In genomic region chr6:31559958-31560696, GRCh38 we compare ENCODE assay signal across 9 cellular contexts. TPM values are rescaled to one million over a fixed set of nuclear protein-coding genes. Genes with fewer than 3 reads are reported as not detected.
DNase-seq lines count a peak whose midpoint lies in the region; ATAC-seq lines count a peak whose summit lies in the region.
"Had no signal": no experiment of that assay in that cellular context is flagged by ENCODE, and none has a peak within 500 bp of the region (broad histone marks: within the 10 kb centered on the region; RNA-seq: fewer than 3 reads in every experiment).

No MANE protein-coding gene starts in this region.

- CTCF ChIA-PET in naive thymus-derived CD4-positive, alpha-beta T cell (lab: Charles Lee), result interaction anchor here (0.8 to 6.5 kb wide), 7 partner anchors 8 to 37 kb away, joined by 3 to 57 read pairs (median 5); partner anchors contain the start of genes ATP6V1G2, LTB and NFKBIL1

- H3K9me3 Mint-ChIP-seq in naive thymus-derived CD4-positive, alpha-beta T cell, result no peaks in the 10 kb centered on the region

- H3K4me3 ChIP-seq in naive thymus-derived CD4-positive, alpha-beta T cell (ENCODE audit: low read length), result peak overlapping the region; percentile 48

- peaks cover 42 to 60% of the 10 kb centered on the region in 2 donors for H3K4me1 ChIP-seq in naive thymus-derived CD4-positive, alpha-beta T cell (ENCODE audit: control insufficient read depth in 2 of 2, insufficient read depth in 2 of 2, low read length in 2 of 2)

- H3K36me3 Mint-ChIP-seq in naive thymus-derived CD4-positive, alpha-beta T cell, result peaks cover 12 to 47% (median 18%) of the 10 kb centered on the region in 5 donors

- H3K27me3 ChIP-seq in naive thymus-derived CD4-positive, alpha-beta T cell (ENCODE audit: control insufficient read depth in 2 of 2, insufficient read depth in 2 of 2, low read length in 2 of 2), result no peaks in the 10 kb centered on the region

- H3K27me3 Mint-ChIP-seq in naive thymus-derived CD4-positive, alpha-beta T cell, result peaks cover 0 to 27% (median 0%) of the 10 kb centered on the region in 5 donors

- in situ Hi-C loops in Caki2 (cut with HindIII; ENCODE audit: low pct_unique_long_range_greater_than_20kb, low sequenced_read_pairs), result no loop called here

- H3K4me1 Mint-ChIP-seq in naive thymus-derived CD4-positive, alpha-beta T cell, result peaks cover 55 to 78% (median 65%) of the 10 kb centered on the region in 7 donors

- no peaks in the 10 kb centered on the region for H3K9me3 ChIP-seq in naive thymus-derived CD4-positive, alpha-beta T cell (ENCODE audit: control insufficient read depth in 2 of 3, low read length in 3 of 3)

- peak overlapping the region; percentile 84 to 92 (median 89) for H3K27ac Mint-ChIP-seq in naive thymus-derived CD4-positive, alpha-beta T cell

- POLR2A ChIA-PET in naive thymus-derived CD4-positive, alpha-beta T cell (lab: Charles Lee), result interaction anchor here (1.4 to 53.8 kb wide), 3 partner anchors 8 to 36 kb away, joined by 6 to 3078 read pairs (median 16); partner anchors contain the start of genes AIF1, DDX39B, LST1 and LTA

- H3K4me3 Mint-ChIP-seq in naive thymus-derived CD4-positive, alpha-beta T cell, result peak overlapping the region; percentile 66 to 87 (median 82)

- H3K27ac ChIP-seq in epithelial cell of prostate, result peak overlapping the region; percentile 42
- peak overlapping the region; percentile 57 for H3K27ac ChIP-seq in naive thymus-derived CD4-positive, alpha-beta T cell (ENCODE audit: low read depth, low read length)

- H3K36me3 ChIP-seq in naive thymus-derived CD4-positive, alpha-beta T cell (ENCODE audit: control insufficient read depth in 2 of 3, insufficient read depth in 3 of 3, low read length in 3 of 3), result peaks cover 0 to 10% (median 0%) of the 10 kb centered on the region in 3 experiments

- DNase-seq in Caki2 (ENCODE audit: low read depth), result peak; percentile 66
- peak; percentile 87 for DNase-seq in UCSD-AML1 (lab: John Stamatoyannopoulos, UW; ENCODE audit: unreplicated experiment)
- no peak for DNase-seq in epithelial cell of prostate (ENCODE audit: low read depth, low spot score)
- peak in 1 of 9 donors; percentile 34 for DNase-seq in naive thymus-derived CD4-positive, alpha-beta T cell
- no peak for DNase-seq in DMS53 treated with DMSO at 0.1 percent for 48 hours (lab: John Stamatoyannopoulos, UW; ENCODE audit: unreplicated experiment)
- no peak for DNase-seq in HT-29 (ENCODE audit: low spot score)

- intact Hi-C loops in naive thymus-derived CD4-positive, alpha-beta T cell (cut with micrococcal nuclease), result loop anchor here (1.0 to 2.0 kb wide), 4 partner anchors 8 to 21 kb away; partner anchors contain the start of genes LTA (in 1 of the 2) and TNF (in 1 of the 2)

- ATAC-seq in GM19467 (IDR thresholded peaks at IDR 0.05; ENCODE audit: unreplicated experiment) (peak; percentile 54), HG03565 (IDR thresholded peaks at IDR 0.05; ENCODE audit: unreplicated experiment) (peak; percentile 49)
- peak; percentile 79 for ATAC-seq in naive thymus-derived CD4-positive, alpha-beta T cell

RNA-seq across cellular contexts. Expression of gene LTA, which starts 12.0 kb away (rescaled TPM):
- total RNA-seq in Caki2 (2014; rRNA removed; shearing (Covaris generic); ENCODE audit: low replicate concordance), result not detected in 2 replicates
- 100 to 1,000 TPM in 1 of 5 experiments, 10 to 100 TPM in 4; 12.3 to 110 (median 20.2) TPM for total RNA-seq in naive thymus-derived CD4-positive, alpha-beta T cell
- 10 to 100 TPM; 24.0 to 27.5 TPM for polyA plus RNA-seq in naive thymus-derived CD4-positive, alpha-beta T cell
- not detected in 2 replicates for total RNA-seq in HT-29 (2014; rRNA removed; shearing (Covaris generic))
- total RNA-seq: SK-MEL-5 had no signal

RNA-seq across cellular contexts. Expression of gene NFKBIL1, which starts 12.7 kb away (rescaled TPM):
- total RNA-seq in Caki2 (2014; rRNA removed; shearing (Covaris generic); ENCODE audit: low replicate concordance), result 52.6 and 56.1 TPM in 2 replicates
- 10 to 100 TPM in 4 of 5 experiments, 1 to 10 TPM in 1; 8.7 to 17.2 (median 11.6) TPM for total RNA-seq in naive thymus-derived CD4-positive, alpha-beta T cell
- polyA plus RNA-seq in naive thymus-derived CD4-positive, alpha-beta T cell, result 10 to 100 TPM in 1 of 2 donors, 1 to 10 TPM in 1; 9.4 to 13.8 TPM
- 26.4 and 29.2 TPM in 2 replicates for total RNA-seq in HT-29 (2014; rRNA removed; shearing (Covaris generic))

RNA-seq across cellular contexts. Expression of gene ATP6V1G2, which starts 13.7 kb away (rescaled TPM):
- total RNA-seq in Caki2 (2014; rRNA removed; shearing (Covaris generic); ENCODE audit: low replicate concordance), result 0.14 and 0.64 TPM in 2 replicates
- 1 to 10 TPM; 2.7 to 7.5 (median 4.8) TPM for total RNA-seq in naive thymus-derived CD4-positive, alpha-beta T cell
- 1 to 10 TPM in 1 of 2 donors, under 1 TPM in 1; 0.38 to 1.9 TPM for polyA plus RNA-seq in naive thymus-derived CD4-positive, alpha-beta T cell
- not detected in 2 replicates for total RNA-seq in HT-29 (2014; rRNA removed; shearing (Covaris generic))

RNA-seq across cellular contexts. Expression of gene TNF, which starts 15.2 kb away (rescaled TPM):
- total RNA-seq in Caki2 (2014; rRNA removed; shearing (Covaris generic); ENCODE audit: low replicate concordance), result 0.91 and 4.3 TPM in 2 replicates
- 100 to 1,000 TPM in 1 of 5 experiments, 10 to 100 TPM in 1, 1 to 10 TPM in 3; 5.4 to 125 (median 8.7) TPM for total RNA-seq in naive thymus-derived CD4-positive, alpha-beta T cell
- 1 to 10 TPM in 1 of 2 donors, under 1 TPM in 1; 0.73 to 1.1 TPM for polyA plus RNA-seq in naive thymus-derived CD4-positive, alpha-beta T cell
- 0.08 TPM in 1 of 2 replicates, not detected in the other for total RNA-seq in HT-29 (2014; rRNA removed; shearing (Covaris generic))
- total RNA-seq: SK-MEL-5 had no signal

RNA-seq across cellular contexts. Expression of gene DDX39B, which starts 18.3 kb away (rescaled TPM):
- 623 and 688 TPM in 2 replicates for total RNA-seq in Caki2 (2014; rRNA removed; shearing (Covaris generic); ENCODE audit: low replicate concordance)
- total RNA-seq in naive thymus-derived CD4-positive, alpha-beta T cell, result 100 to 1,000 TPM; 443 to 761 (median 546) TPM
- 100 to 1,000 TPM; 106 to 125 TPM for polyA plus RNA-seq in naive thymus-derived CD4-positive, alpha-beta T cell
- total RNA-seq in HT-29 (2014; rRNA removed; shearing (Covaris generic)), result 685 and 711 TPM in 2 replicates

Comparison
In these comparisons a context has a peak if more than half of its experiments do, and no peak if none do; other contexts are left out.
1. DNase-seq: peak in Caki2 (single experiment) and UCSD-AML1 (single experiment); none in epithelial cell of prostate (single experiment), DMS53 treated with DMSO at 0.1 percent for 48 hours (single experiment) and HT-29 (single experiment).
2. RNA of gene LTA, which starts 12.0 kb away (total RNA-seq): 12.3 to 110 TPM in naive thymus-derived CD4-positive, alpha-beta T cell; not detected in Caki2 and not detected in HT-29; every median in the first group is over 10 times any median in the second.
3. Peak in every context shown above with its lines, with median percentiles within 50 percentile points of each other: ATAC-seq.